ENCODE assay signal across 1 cellular context in genomic region chr15:99476413-99477222, GRCh38.
TF ChIP-seq lines count a peak whose summit lies in the region.

No MANE protein-coding gene starts in this region.

TF ChIP-seq in IMR-90, 13 proteins besides CTCF, POLR2A, EP300 and RAD21:
- TF ChIP-seq USF2 (IDR thresholded peaks at IDR 0.05; ENCODE audit: low read depth, low read length) (peak; percentile 29; the same call in 1 of the 2 replicates), MXI1 (IDR thresholded peaks at IDR 0.05; ENCODE audit: borderline replicate concordance, low read depth, low read length) (peak; percentile 62; the same call in 1 of the 2 replicates), CHD1 (IDR thresholded peaks at IDR 0.05; ENCODE audit: low read depth, low read length) (no peak), MAFK (IDR thresholded peaks at IDR 0.05; ENCODE audit: low read depth, low read length) (no peak), FOS (IDR thresholded peaks at IDR 0.05; ENCODE audit: low read depth, low read length) (peak; percentile 95), CEBPB (IDR thresholded peaks at IDR 0.05; ENCODE audit: low read depth, low read length) (no peak), SMC3 (IDR thresholded peaks at IDR 0.05; ENCODE audit: low read depth, low read length) (peak; percentile 12; the same call in 1 of the 2 replicates), RCOR1 (IDR thresholded peaks at IDR 0.05; ENCODE audit: insufficient replicate concordance, low read length) (peak; percentile 9), NFE2L2 (IDR thresholded peaks at IDR 0.05; ENCODE audit: low read depth, low read length) (peak; percentile 28; the same call in 1 of the 2 replicates), BHLHE40 (IDR thresholded peaks at IDR 0.05; ENCODE audit: low read depth, low read length) (peak; percentile 79)
